ENCODE assay signal across 12 cellular contexts in genomic region chr15:68354923-68355322, GRCh38.
DNase-seq lines count a peak whose midpoint lies in the region; ATAC-seq and TF ChIP-seq lines count a peak whose summit lies in the region.
"Had no signal": no experiment of that assay in that cellular context is flagged by ENCODE, and none has a peak within 500 bp of the region (broad histone marks: within the 10 kb centered on the region; RNA-seq: fewer than 3 reads in every experiment).

No MANE protein-coding gene starts in this region.

- WGBS in stomach, 5 donors, result 84 to 94% (median 90%) methylated on average over 4 of the region's 4 CpGs

- no peak for TF ChIP-seq POLR2A in stomach (IDR thresholded peaks at IDR 0.05)

- no peaks in the 10 kb centered on the region for H3K27me3 ChIP-seq in stomach
- H3K27me3 ChIP-seq: BLaER1 had no signal

- peaks cover 0 to 6% (median 2%) of the 10 kb centered on the region in 4 donors for H3K4me1 ChIP-seq in stomach
- H3K4me1 ChIP-seq: prostate gland had no signal

- H3K27ac ChIP-seq in RWPE1, result peak overlapping the region; percentile 61
- no peak overlapping the region for H3K27ac ChIP-seq in stomach
- H3K27ac ChIP-seq: BLaER1, prostate gland, WERI-Rb-1 had no signal

- no peak overlapping the region for H3K4me3 ChIP-seq in epithelial cell of proximal tubule (ENCODE audit: low read depth, low read length)
- no peak overlapping the region for H3K4me3 ChIP-seq in stomach
- H3K4me3 ChIP-seq: BLaER1, prostate gland had no signal

- no peak for DNase-seq in activated naive CD4-positive, alpha-beta T cell (lab: John Stamatoyannopoulos, UW)
- DNase-seq in RWPE1 (ENCODE audit: low spot score) (peak; percentile 82), epithelial cell of proximal tubule (ENCODE audit: low read depth) (peak; percentile 71), stromal cell of bone marrow (ENCODE audit: low read depth) (peak; percentile 84), stomach (no peak)
- no peak for DNase-seq in activated effector memory CD4-positive, alpha-beta T cell treated with Interleukin-2 at 50 U/mL for 16 hours
- DNase-seq: NCI-H526 treated with DMSO at 0.1 percent for 48 hours, WERI-Rb-1 had no signal

- no peaks in the 10 kb centered on the region for H3K36me3 ChIP-seq in stomach
- H3K36me3 ChIP-seq: BLaER1, prostate gland, WERI-Rb-1 had no signal

- H3K9me3 ChIP-seq in stomach, result peaks cover 0 to 13% (median 8%) of the 10 kb centered on the region in 4 donors
- H3K9me3 ChIP-seq: prostate gland had no signal

- no peak overlapping the region for H3K4me3 Mint-ChIP-seq in activated naive CD4-positive, alpha-beta T cell treated with anti-CD3 and anti-CD28 coated beads, Interleukin-2, amount 50 U/mL, for 24 hours

- no peak for TF ChIP-seq EP300 in stomach (IDR thresholded peaks at IDR 0.05)

- peak overlapping the region; percentile 76 for H3K27ac Mint-ChIP-seq in activated naive CD4-positive, alpha-beta T cell treated with anti-CD3 and anti-CD28 coated beads, Interleukin-2, amount 50 U/mL, for 24 hours

- H3K36me3 Mint-ChIP-seq in activated naive CD4-positive, alpha-beta T cell treated with anti-CD3 and anti-CD28 coated beads, Interleukin-2, amount 50 U/mL, for 24 hours, result no peaks in the 10 kb centered on the region

- no peaks in the 10 kb centered on the region for H3K27me3 Mint-ChIP-seq in activated naive CD4-positive, alpha-beta T cell treated with anti-CD3 and anti-CD28 coated beads, Interleukin-2, amount 50 U/mL, for 24 hours

- TF ChIP-seq CTCF in RWPE1 (conservative IDR thresholded peaks at IDR 0.05; ENCODE audit: low read depth) (no peak), epithelial cell of proximal tubule (conservative IDR thresholded peaks at IDR 0.05; ENCODE audit: low read depth, low read length) (no peak), stomach (IDR thresholded peaks at IDR 0.05) (no peak)

- CTCF ChIA-PET in RWPE1 (lab: Yijun Ruan, JAX), result interaction anchor here (0.7 kb wide), 1 partner anchor 1341 kb away, joined by 4 read pairs; no protein-coding TSS in a partner anchor

- H3K4me1 Mint-ChIP-seq in activated naive CD4-positive, alpha-beta T cell treated with anti-CD3 and anti-CD28 coated beads, Interleukin-2, amount 50 U/mL, for 24 hours, result peaks cover 11% of the 10 kb centered on the region

- H3K9me3 Mint-ChIP-seq in activated naive CD4-positive, alpha-beta T cell treated with anti-CD3 and anti-CD28 coated beads, Interleukin-2, amount 50 U/mL, for 24 hours, result no peaks in the 10 kb centered on the region

- intact Hi-C loops in stomach (cut with DNase I; ENCODE audit: low total_unique reads), result no loop called here

- ATAC-seq in esophagus mucosa, result no peak

- POLR2A ChIA-PET in RWPE1 (lab: Yijun Ruan, JAX; ENCODE audit: low non-redundant PET), result no interaction called here

Comparison
In these comparisons a context has a peak if more than half of its experiments do, and no peak if none do; other contexts are left out.
1. DNase-seq: peak in RWPE1 (single experiment), epithelial cell of proximal tubule (single experiment) and stromal cell of bone marrow (single experiment); none in activated naive CD4-positive, alpha-beta T cell (0 of 4), activated effector memory CD4-positive, alpha-beta T cell treated with Interleukin-2 at 50 U/mL for 16 hours (single experiment) and stomach (single experiment).